In genomic region chr1:145999321-146000024, GRCh38 we compare ENCODE assay signal across 8 cellular contexts. TPM values are rescaled to one million over a fixed set of nuclear protein-coding genes. Genes with fewer than 3 reads are reported as not detected.
DNase-seq lines count a peak whose midpoint lies in the region; ATAC-seq and TF ChIP-seq lines count a peak whose summit lies in the region.

No MANE protein-coding gene starts in this region.

- H3K9me3 ChIP-seq in stomach: no peaks in the 10 kb centered on the region

- in situ Hi-C loops in GM13977 (cut with MboI; ENCODE audit: low pct_unique_long_range_greater_than_20kb, low sequenced_read_pairs, unreplicated experiment): loop anchor here (25.0 kb wide), 1 partner anchor 112 kb away; the partner anchor contains the start of gene ANKRD35

- H3K27me3 ChIP-seq in stomach: no peaks in the 10 kb centered on the region

- intact Hi-C loops in left cardiac atrium (cut with DNase I): no loop called here
- intact Hi-C loops in stomach (cut with DNase I; ENCODE audit: low total_unique reads): no loop called here

- TF ChIP-seq CTCF in stomach (IDR thresholded peaks at IDR 0.05) (no peak), GM13977 (IDR thresholded peaks at IDR 0.05; ENCODE audit: extremely low read depth, insufficient read depth, missing control alignments) (no peak)

- ATAC-seq in left cardiac atrium (peak; percentile 16 to 21), GM21786 (IDR thresholded peaks at IDR 0.05; ENCODE audit: unreplicated experiment) (no peak), GM21576 (IDR thresholded peaks at IDR 0.05; ENCODE audit: unreplicated experiment) (no peak)

- H3K36me3 ChIP-seq in stomach: peaks cover 9 to 19% (median 11%) of the 10 kb centered on the region in 4 donors

- DNase-seq in NCI-H1417 (lab: John Stamatoyannopoulos, UW) (peak; percentile 44 to 83 (median 74)), NCI-H1417 treated with DMSO at 0.1 percent for 48 hours (lab: John Stamatoyannopoulos, UW) (no peak), T-helper 9 cell (peak; percentile 8), left cardiac atrium (no peak), stomach (peak; percentile 65), GM13977 (ENCODE audit: low spot score) (no peak)

- no peak for TF ChIP-seq POLR2A in stomach (IDR thresholded peaks at IDR 0.05)

- 10 to 20% (median 18%) methylated on average over 5 of the region's 5 CpGs for WGBS in stomach, 5 donors

- H3K4me3 ChIP-seq in stomach: peak overlapping the region in 3 of 4 donors; percentile 18 to 97 (median 74)

- TF ChIP-seq EP300 in stomach (IDR thresholded peaks at IDR 0.05): no peak

- peaks cover 31 to 50% (median 33%) of the 10 kb centered on the region in 4 donors for H3K4me1 ChIP-seq in stomach

- H3K27ac ChIP-seq in stomach: peak overlapping the region; percentile 81 to 100 (median 97)

RNA-seq across cellular contexts. Expression of gene TXNIP, which starts 3.1 kb away (rescaled TPM):
- total RNA-seq in left cardiac atrium (100 to 1,000 TPM; 602 to 909 TPM), stomach (1,000 to 10,000 TPM in 3 of 5 donors, 100 to 1,000 TPM in 2; 204 to 3,386 (median 1,054) TPM)
- polyA plus RNA-seq in stomach: 100 to 1,000 TPM; 217 to 613 (median 334) TPM

RNA-seq across cellular contexts. Expression of gene HJV, which starts 22.1 kb away (rescaled TPM):
- total RNA-seq in left cardiac atrium: 10 to 100 TPM; 64.5 to 96.1 TPM
- total RNA-seq in stomach: not detected
- polyA plus RNA-seq in stomach: not detected

RNA-seq across cellular contexts. Expression of gene POLR3GL, which starts 35.0 kb away (rescaled TPM):
- total RNA-seq in left cardiac atrium: 10 to 100 TPM; 38.4 to 45.8 TPM
- total RNA-seq in stomach: 100 to 1,000 TPM in 1 of 5 donors, 10 to 100 TPM in 3, 1 to 10 TPM in 1; 5.8 to 165 (median 18.9) TPM
- polyA plus RNA-seq in stomach: 10 to 100 TPM; 31.4 to 53.2 (median 43.9) TPM

RNA-seq across cellular contexts. Expression of gene ANKRD34A, which starts 35.1 kb away (rescaled TPM):
- 1 to 10 TPM in 1 of 2 donors, under 1 TPM in 1; 0.94 to 1.8 TPM for total RNA-seq in left cardiac atrium
- total RNA-seq in stomach: 1 to 10 TPM in 1 of 5 donors, under 1 TPM in 2, not detected in 2; 0.73 to 2.6 (median 0.87) TPM
- under 1 TPM in 2 of 3 donors, not detected in 1; 0.19 to 0.45 TPM for polyA plus RNA-seq in stomach

RNA-seq across cellular contexts. Expression of gene LIX1L, which starts 41.7 kb away (rescaled TPM):
- total RNA-seq in left cardiac atrium (10 to 100 TPM; 25.7 to 32.3 TPM), stomach (10 to 100 TPM in 3 of 5 donors, 1 to 10 TPM in 2; 5.8 to 28.4 (median 14.0) TPM)
- polyA plus RNA-seq in stomach: 1 to 10 TPM; 7.2 to 8.2 (median 7.4) TPM

Comparison
In these comparisons a context has a peak if more than half of its experiments do, and no peak if none do; other contexts are left out.
1. DNase-seq: peak in NCI-H1417 (3 of 3), T-helper 9 cell (single experiment) and stomach (single experiment); none in NCI-H1417 treated with DMSO at 0.1 percent for 48 hours (single experiment), left cardiac atrium (single experiment) and GM13977 (single experiment).
2. ATAC-seq: peak in left cardiac atrium (2 of 2); none in GM21786 (single experiment) and GM21576 (single experiment).
3. RNA of gene HJV, which starts 22.1 kb away (total RNA-seq): 64.5 to 96.1 TPM in left cardiac atrium; not detected in stomach; every median in the first group is over 10 times any median in the second.